In the genomic region with DNA sequence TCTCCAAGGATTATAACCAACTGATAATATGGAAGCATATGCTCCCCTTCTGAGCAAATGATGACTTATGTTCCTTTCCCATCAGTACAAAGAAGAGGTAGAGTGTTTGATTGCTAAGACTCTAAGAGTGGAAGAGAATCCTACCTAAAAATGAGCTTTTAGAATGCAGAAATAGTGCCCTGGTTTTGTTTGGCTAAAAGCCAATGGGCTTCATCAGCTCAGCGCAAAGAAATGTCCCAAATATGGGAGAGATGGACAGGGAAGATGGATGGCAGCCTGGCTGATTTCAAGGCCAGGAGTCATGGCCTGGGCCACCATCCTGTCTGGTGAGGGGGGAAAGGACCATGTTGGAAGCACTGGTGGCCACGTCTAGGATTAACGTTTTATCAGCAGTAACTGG, we compare ENCODE assay signal across 5 cellular contexts.
"Had no signal": no experiment of that assay in that cellular context is flagged by ENCODE, and none has a peak within 500 bp of the region (broad histone marks: within the 10 kb centered on the region; RNA-seq: fewer than 3 reads in every experiment).

No MANE protein-coding gene starts in this region.

- DNase-seq: H9, HCEC 1CT, IMR-90 had no signal

- H3K4me3 ChIP-seq: GM23338, K562 had no signal

- ATAC-seq: GM23338, K562 had no signal
